In genomic region chr2:63881208-63881607, GRCh38 we compare ENCODE assay signal across 16 cellular contexts. TPM values are rescaled to one million over a fixed set of nuclear protein-coding genes. Genes with fewer than 3 reads are reported as not detected.
DNase-seq lines count a peak whose midpoint lies in the region; ATAC-seq and TF ChIP-seq lines count a peak whose summit lies in the region.
"Had no signal": no experiment of that assay in that cellular context is flagged by ENCODE, and none has a peak within 500 bp of the region (broad histone marks: within the 10 kb centered on the region; RNA-seq: fewer than 3 reads in every experiment).

No MANE protein-coding gene starts in this region.

- H3K27me3 Mint-ChIP-seq in CD4-positive, alpha-beta memory T cell, result no peaks in the 10 kb centered on the region
- no peaks in the 10 kb centered on the region for H3K27me3 Mint-ChIP-seq in Caco-2 (ENCODE audit: insufficient read depth, unreplicated experiment)
- H3K27me3 Mint-ChIP-seq: stimulated activated naive CD8-positive, alpha-beta T cell treated with anti-CD3 and anti-CD28 coated beads, Interleukin-15, amount 100 ng/mL, for 72 hours had no signal

- TF ChIP-seq CTCF in Caco-2 (IDR thresholded peaks at IDR 0.05; ENCODE audit: insufficient read depth in 1 of 2, low read depth in 1 of 2, low read length in 1 of 2, severe bottlenecking in 1 of 2, unreplicated experiment in 1 of 2), result no peak

- no peak for DNase-seq in CD4-positive, alpha-beta memory T cell
- no peak for DNase-seq in Caco-2
- DNase-seq in NCI-H2227 treated with DMSO at 0.1 percent for 48 hours (lab: John Stamatoyannopoulos, UW), result peak; percentile 81
- DNase-seq in mesenchymal stem cell, result peak; percentile 36
- DNase-seq: activated CD4-positive, CD25-positive, alpha-beta regulatory T cell treated with anti-CD3 and anti-CD28 coated beads, Interleukin-2, amount 50 U/mL, for 72 hours; amygdala; HCEC 1CT; NCI-H1105; NCI-H82; ovary; stimulated activated naive CD8-positive, alpha-beta T cell treated with anti-CD3 and anti-CD28 coated beads, Interleukin-15, amount 100 ng/mL, for 72 hours had no signal

- WGBS in mesenchymal stem cell, result no CpG with 5 or more reads among the region's 2 CpGs

- H3K4me1 Mint-ChIP-seq in CD4-positive, alpha-beta memory T cell, result peaks cover 20 to 39% (median 27%) of the 10 kb centered on the region in 4 donors
- H3K4me1 Mint-ChIP-seq in Caco-2 (ENCODE audit: low read depth, unreplicated experiment), result peaks cover 12% of the 10 kb centered on the region

- no peak overlapping the region for H2BK5ac ChIP-seq in mesenchymal stem cell (ENCODE audit: low read depth, low read length, poor library complexity, severe bottlenecking)

- no peaks in the 10 kb centered on the region for H3K27me3 ChIP-seq in CD4-positive, alpha-beta memory T cell (ENCODE audit: insufficient read depth, low read length)
- no peaks in the 10 kb centered on the region for H3K27me3 ChIP-seq in Caco-2 (replicated peaks; ENCODE audit: control insufficient read depth, insufficient read depth, low read length)
- H3K27me3 ChIP-seq in mesenchymal stem cell (ENCODE audit: control insufficient read depth in 1 of 2, insufficient read depth in 1 of 2, low read length in 2 of 2), result no peaks in the 10 kb centered on the region
- H3K27me3 ChIP-seq: ovary had no signal

- peaks cover 17% of the 10 kb centered on the region for H3K79me1 ChIP-seq in mesenchymal stem cell (replicated peaks; ENCODE audit: low read length, poor library complexity, severe bottlenecking)

- H3K36me3 Mint-ChIP-seq in CD4-positive, alpha-beta memory T cell, result peaks cover 33 to 56% of the 10 kb centered on the region in 2 donors
- H3K36me3 Mint-ChIP-seq in Caco-2 (ENCODE audit: insufficient read depth, unreplicated experiment), result peaks cover 83% of the 10 kb centered on the region

- H3K4ac ChIP-seq in mesenchymal stem cell (ENCODE audit: low read depth in 1 of 2, low read length in 2 of 2), result no peak overlapping the region

- no peak overlapping the region for H3K23ac ChIP-seq in mesenchymal stem cell (ENCODE audit: low read length in 2 of 2)

- no peak overlapping the region for H3K4me2 ChIP-seq in mesenchymal stem cell (ENCODE audit: low read length, poor library complexity, severe bottlenecking)

- POLR2A ChIA-PET in CD4-positive, alpha-beta memory T cell (lab: Charles Lee; ENCODE audit: partially characterized antibody), result no interaction called here
- POLR2A ChIA-PET in Caco-2 (lab: Charles Lee), result no interaction called here

- H2AFZ ChIP-seq in mesenchymal stem cell (ENCODE audit: low read depth, low read length), result no peak overlapping the region

- intact Hi-C loops in CD4-positive, alpha-beta memory T cell (cut with micrococcal nuclease), result no loop called here
- intact Hi-C loops in Caco-2 (cut with micrococcal nuclease; ENCODE audit: unreplicated experiment), result no loop called here

- H3K14ac ChIP-seq in mesenchymal stem cell (ENCODE audit: low read length in 2 of 2), result no peak overlapping the region

- no TSS peak for BruUV-seq in Caco-2 (replicated peaks; lab: Mats Ljungman, UMichigan)

- peaks cover 19% of the 10 kb centered on the region for H3K36me3 ChIP-seq in CD4-positive, alpha-beta memory T cell (ENCODE audit: insufficient read depth, low read length)
- H3K36me3 ChIP-seq in Caco-2 (ENCODE audit: control insufficient read depth, insufficient read depth, low read length) (no peaks in the 10 kb centered on the region), mesenchymal stem cell (ENCODE audit: control insufficient read depth in 1 of 2, insufficient read depth in 2 of 2, low read depth in 1 of 2, low read length in 2 of 2) (peaks cover 9 to 78% of the 10 kb centered on the region in 2 experiments)
- H3K36me3 ChIP-seq: ovary had no signal

- H2BK12ac ChIP-seq in mesenchymal stem cell (ENCODE audit: low read length in 2 of 2), result no peak overlapping the region

- H3K18ac ChIP-seq in mesenchymal stem cell (ENCODE audit: low read depth in 1 of 2, low read length in 2 of 2), result no peak overlapping the region

- no peak overlapping the region for H3K4me3 Mint-ChIP-seq in CD4-positive, alpha-beta memory T cell
- H3K4me3 Mint-ChIP-seq in Caco-2 (ENCODE audit: unreplicated experiment), result no peak overlapping the region
- H3K4me3 Mint-ChIP-seq: stimulated activated naive CD8-positive, alpha-beta T cell treated with anti-CD3 and anti-CD28 coated beads, Interleukin-15, amount 100 ng/mL, for 72 hours had no signal

- no peaks in the 10 kb centered on the region for H3K9me3 Mint-ChIP-seq in CD4-positive, alpha-beta memory T cell
- no peaks in the 10 kb centered on the region for H3K9me3 Mint-ChIP-seq in Caco-2 (ENCODE audit: unreplicated experiment)
- H3K9me3 Mint-ChIP-seq: stimulated activated naive CD8-positive, alpha-beta T cell treated with anti-CD3 and anti-CD28 coated beads, Interleukin-15, amount 100 ng/mL, for 72 hours had no signal

- ATAC-seq in GM19395 (IDR thresholded peaks at IDR 0.05; ENCODE audit: unreplicated experiment) (no peak), HG02763 (IDR thresholded peaks at IDR 0.05; ENCODE audit: unreplicated experiment) (no peak), GM19455 (IDR thresholded peaks at IDR 0.05; ENCODE audit: unreplicated experiment) (no peak)
- ATAC-seq: K562; stimulated activated naive CD8-positive, alpha-beta T cell treated with anti-CD3 and anti-CD28 coated beads, Interleukin-15, amount 100 ng/mL, for 72 hours had no signal

- H3K27ac ChIP-seq in CD4-positive, alpha-beta memory T cell (ENCODE audit: low read depth, low read length), result no peak overlapping the region
- no peak overlapping the region for H3K27ac ChIP-seq in mesenchymal stem cell (ENCODE audit: low read length, poor library complexity, severe bottlenecking)
- H3K27ac ChIP-seq: ovary had no signal

- no peak overlapping the region for H3K9ac ChIP-seq in mesenchymal stem cell (ENCODE audit: low read length)

- CTCF ChIA-PET in CD4-positive, alpha-beta memory T cell (lab: Charles Lee; ENCODE audit: partially characterized antibody), result interaction anchor here (0.9 to 1.4 kb wide), 2 partner anchors 9 to 20 kb away, joined by 3 to 4 read pairs; no protein-coding TSS in a partner anchor
- CTCF ChIA-PET in Caco-2 (lab: Charles Lee), result no interaction called here

- no peak overlapping the region for H2BK15ac ChIP-seq in mesenchymal stem cell (ENCODE audit: low read depth, poor library complexity, severe bottlenecking)

- H3K9me3 ChIP-seq in CD4-positive, alpha-beta memory T cell (ENCODE audit: control insufficient read depth in 1 of 2, low read length in 2 of 2), result no peaks in the 10 kb centered on the region
- H3K9me3 ChIP-seq in Caco-2, result no peaks in the 10 kb centered on the region
- H3K9me3 ChIP-seq in mesenchymal stem cell (ENCODE audit: control insufficient read depth, low read length), result no peaks in the 10 kb centered on the region
- H3K9me3 ChIP-seq: ovary had no signal

- no peak overlapping the region for H4K8ac ChIP-seq in mesenchymal stem cell (ENCODE audit: low read length)

- no peaks in the 10 kb centered on the region for H3K4me1 ChIP-seq in CD4-positive, alpha-beta memory T cell (ENCODE audit: insufficient read depth, low read length)
- H3K4me1 ChIP-seq in Caco-2, result peaks cover 11% of the 10 kb centered on the region; the same call in 1 of the 2 replicates
- H3K4me1 ChIP-seq in mesenchymal stem cell (ENCODE audit: control insufficient read depth, insufficient read depth, low read depth, low read length), result no peaks in the 10 kb centered on the region

- no peak overlapping the region for H4K91ac ChIP-seq in mesenchymal stem cell (ENCODE audit: low read length)

- H2BK120ac ChIP-seq in mesenchymal stem cell (ENCODE audit: low read depth, low read length), result no peak overlapping the region

- no peak overlapping the region for H2AK5ac ChIP-seq in mesenchymal stem cell (ENCODE audit: low read length, severe bottlenecking)

- H3K27ac Mint-ChIP-seq in CD4-positive, alpha-beta memory T cell, result peak overlapping the region in 6 of 7 donors; percentile 20 to 66 (median 49)
- peak overlapping the region; percentile 28 for H3K27ac Mint-ChIP-seq in Caco-2 (ENCODE audit: unreplicated experiment)

- no peak overlapping the region for H3K4me3 ChIP-seq in CD4-positive, alpha-beta memory T cell (ENCODE audit: low read length in 2 of 2)
- no peak overlapping the region for H3K4me3 ChIP-seq in Caco-2 (ENCODE audit: low read depth, low read length)
- H3K4me3 ChIP-seq in mesenchymal stem cell (ENCODE audit: insufficient read depth in 1 of 2, low read depth in 1 of 2, low read length in 2 of 2), result no peak overlapping the region
- H3K4me3 ChIP-seq: K562, ovary, skin epidermis had no signal

RNA-seq across cellular contexts. Expression of gene UGP2, which starts 39.5 kb away (rescaled TPM):
- total RNA-seq in CD4-positive, alpha-beta memory T cell, result 10 to 100 TPM; 77.6 to 92.7 TPM
- 100 to 1,000 TPM; 137 to 224 TPM for polyA plus RNA-seq in CD4-positive, alpha-beta memory T cell
- 288 and 307 TPM in 2 replicates for total RNA-seq in Caco-2 (2022)
- 101 TPM for polyA plus RNA-seq in mesenchymal stem cell (2013, experiment 1 of 2)
- polyA plus RNA-seq in mesenchymal stem cell (2013, experiment 2 of 2), result 106 TPM

Comparison
In these comparisons a context has a peak if more than half of its experiments do, and no peak if none do; other contexts are left out.
1. DNase-seq: peak in NCI-H2227 treated with DMSO at 0.1 percent for 48 hours (single experiment) and mesenchymal stem cell (single experiment); none in CD4-positive, alpha-beta memory T cell (0 of 5) and Caco-2 (0 of 2).